20 cellular contexts compared by ENCODE assay signal in the genomic region with DNA sequence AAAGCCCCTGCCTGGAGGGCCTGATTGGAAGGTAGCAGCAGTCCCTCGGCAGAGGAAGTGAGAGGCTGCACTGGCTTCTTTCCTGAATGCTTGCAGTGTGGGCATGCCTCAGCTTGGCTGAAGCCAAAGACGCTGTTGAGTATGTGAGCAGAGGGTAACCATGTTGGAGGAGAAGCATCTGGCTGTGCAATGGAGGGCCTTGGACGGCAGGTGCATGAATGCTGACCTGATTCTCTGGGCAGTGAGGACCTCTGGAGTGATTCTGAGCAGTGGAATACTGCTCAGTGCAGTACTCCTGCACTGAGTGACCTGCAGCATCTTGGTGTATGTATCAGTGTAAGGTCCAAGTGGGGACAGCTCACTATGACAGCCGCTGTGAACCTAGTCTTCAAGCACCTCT. TPM values are rescaled to one million over a fixed set of nuclear protein-coding genes. Genes with fewer than 3 reads are reported as not detected.
"Had no signal": no experiment of that assay in that cellular context is flagged by ENCODE, and none has a peak within 500 bp of the region (broad histone marks: within the 10 kb centered on the region; RNA-seq: fewer than 3 reads in every experiment).

No MANE protein-coding gene starts in this region.

- H3K9me3 Mint-ChIP-seq: activated CD4-positive, alpha-beta T cell treated with anti-CD3 and anti-CD28 coated beads, Interleukin-2, amount 10 ng/mL, durations not matched to agents 7 days and 5 days; activated naive CD8-positive, alpha-beta T cell treated with anti-CD3 and anti-CD28 coated beads, Interleukin-2, amount 10 ng/mL, durations not matched to agents 7 days and 5 days; activated T-helper 1 cell treated with anti-CD3 and anti-CD28 coated beads, Interleukin-12 subunit alpha, Interleukin-12 subunit beta, Interleukin-2, Interleukin-4 antibody, amounts not matched to agents 30 ng/mL and 10 ng/mL and 1 ng/mL, durations not matched to agents 14 hours and 24 hours and 36 hours; natural killer cell treated with Interleukin-12 subunit alpha and Interleukin-12 subunit beta and Interleukin-15 and Interleukin-18, amount 100 ng/mL, for 72 hours had no signal

- H3K27ac ChIP-seq: gastroesophageal sphincter, left lung, right atrium auricular region, skin epidermis, suprapubic skin had no signal

- DNase-seq: activated CD4-positive, alpha-beta T cell treated with anti-CD3 and anti-CD28 coated beads, Interleukin-2, amount 10 ng/mL, durations not matched to agents 7 days and 5 days; activated naive CD8-positive, alpha-beta T cell treated with anti-CD3 and anti-CD28 coated beads, Interleukin-2, amount 10 ng/mL, durations not matched to agents 7 days and 5 days; erythroblast; islet precursor cell; left lung; mammary epithelial cell; occipital lobe; stimulated activated CD4-positive, alpha-beta T cell treated with anti-CD3 and anti-CD28 coated beads, Interleukin-15, amount 100 ng/mL, for 24 hours; stimulated activated CD4-positive, alpha-beta T cell treated with anti-CD3 and anti-CD28 coated beads, Interleukin-4, amount 100 ng/mL, for 1 hour; stimulated activated naive CD8-positive, alpha-beta T cell treated with anti-CD3 and anti-CD28 coated beads, Interleukin-15, Interleukin-2, amounts not matched to agents 100 U/mL and 50 U/mL, for 24 hours; SW 1271 had no signal

- H3K36me3 Mint-ChIP-seq: activated naive CD8-positive, alpha-beta T cell treated with anti-CD3 and anti-CD28 coated beads, Interleukin-2, amount 10 ng/mL, durations not matched to agents 7 days and 5 days had no signal

- H3K4me1 Mint-ChIP-seq: activated CD4-positive, alpha-beta T cell treated with anti-CD3 and anti-CD28 coated beads, Interleukin-2, amount 10 ng/mL, durations not matched to agents 7 days and 5 days had no signal

- H3K9me3 ChIP-seq: gastroesophageal sphincter, left lung, right atrium auricular region, suprapubic skin had no signal

- H3K4me1 ChIP-seq: gastroesophageal sphincter, left lung, right atrium auricular region, suprapubic skin had no signal

- H3K27ac Mint-ChIP-seq: activated CD4-positive, alpha-beta T cell treated with anti-CD3 and anti-CD28 coated beads, Interleukin-2, amount 10 ng/mL, durations not matched to agents 7 days and 5 days; activated naive CD8-positive, alpha-beta T cell treated with anti-CD3 and anti-CD28 coated beads, Interleukin-2, amount 10 ng/mL, durations not matched to agents 7 days and 5 days; activated T-helper 1 cell treated with anti-CD3 and anti-CD28 coated beads, Interleukin-12 subunit alpha, Interleukin-12 subunit beta, Interleukin-2, Interleukin-4 antibody, amounts not matched to agents 30 ng/mL and 10 ng/mL and 1 ng/mL, durations not matched to agents 14 hours and 24 hours and 36 hours; natural killer cell treated with Interleukin-12 subunit alpha and Interleukin-12 subunit beta and Interleukin-15 and Interleukin-18, amount 100 ng/mL, for 72 hours; progenitor cell of endocrine pancreas had no signal

- H3K36me3 ChIP-seq: gastroesophageal sphincter, left lung, right atrium auricular region, suprapubic skin had no signal

- H3K4me3 Mint-ChIP-seq: activated CD4-positive, alpha-beta T cell treated with anti-CD3 and anti-CD28 coated beads, Interleukin-2, amount 10 ng/mL, durations not matched to agents 7 days and 5 days; activated naive CD8-positive, alpha-beta T cell treated with anti-CD3 and anti-CD28 coated beads, Interleukin-2, amount 10 ng/mL, durations not matched to agents 7 days and 5 days; activated T-helper 1 cell treated with anti-CD3 and anti-CD28 coated beads, Interleukin-12 subunit alpha, Interleukin-12 subunit beta, Interleukin-2, Interleukin-4 antibody, amounts not matched to agents 30 ng/mL and 10 ng/mL and 1 ng/mL, durations not matched to agents 14 hours and 24 hours and 36 hours; natural killer cell treated with Interleukin-12 subunit alpha and Interleukin-12 subunit beta and Interleukin-15 and Interleukin-18, amount 100 ng/mL, for 72 hours had no signal

- ATAC-seq: gastroesophageal sphincter; stimulated activated naive CD8-positive, alpha-beta T cell treated with anti-CD3 and anti-CD28 coated beads, Interleukin-15, Interleukin-2, amounts not matched to agents 100 U/mL and 50 U/mL, for 24 hours had no signal

- H3K4me3 ChIP-seq: gastroesophageal sphincter, left lung, right atrium auricular region, skin epidermis, suprapubic skin had no signal

- H3K27me3 ChIP-seq: right atrium auricular region had no signal

RNA-seq across cellular contexts. Expression of gene SOX1, which starts 46.9 kb away (rescaled TPM):
- total RNA-seq: activated CD4-positive, alpha-beta T cell treated with anti-CD3 and anti-CD28 coated beads, Interleukin-2, amount 10 ng/mL, durations not matched to agents 7 days and 5 days; activated naive CD8-positive, alpha-beta T cell treated with anti-CD3 and anti-CD28 coated beads, Interleukin-2, amount 10 ng/mL, durations not matched to agents 7 days and 5 days; activated T-helper 1 cell treated with anti-CD3 and anti-CD28 coated beads, Interleukin-12 subunit alpha, Interleukin-12 subunit beta, Interleukin-2, Interleukin-4 antibody, amounts not matched to agents 30 ng/mL and 10 ng/mL and 1 ng/mL, durations not matched to agents 14 hours and 24 hours and 36 hours; dermis microvascular lymphatic vessel endothelial cell; left lung; mammary epithelial cell; natural killer cell treated with Interleukin-12 subunit alpha and Interleukin-12 subunit beta and Interleukin-15 and Interleukin-18, amount 100 ng/mL, for 72 hours; right atrium auricular region; ureter had no signal
- polyA plus RNA-seq: mammary epithelial cell had no signal
